ENCODE assay signal across 10 cellular contexts in genomic region chr2:158926478-158926948, GRCh38. TPM values are rescaled to one million over a fixed set of nuclear protein-coding genes. Genes with fewer than 3 reads are reported as not detected.
DNase-seq lines count a peak whose midpoint lies in the region; ATAC-seq and TF ChIP-seq lines count a peak whose summit lies in the region.
"Had no signal": no experiment of that assay in that cellular context is flagged by ENCODE, and none has a peak within 500 bp of the region (broad histone marks: within the 10 kb centered on the region; RNA-seq: fewer than 3 reads in every experiment).

No MANE protein-coding gene starts in this region.

- ATAC-seq in GM19455 (IDR thresholded peaks at IDR 0.05; ENCODE audit: unreplicated experiment): peak; percentile 57
- ATAC-seq in natural killer cell: peak in 2 of 3 donors; percentile 73 to 96
- no peak for ATAC-seq in HG03135 (IDR thresholded peaks at IDR 0.05; ENCODE audit: unreplicated experiment)

- no peaks in the 10 kb centered on the region for H3K36me3 ChIP-seq in brain microvascular endothelial cell (replicated peaks)
- no peaks in the 10 kb centered on the region for H3K36me3 ChIP-seq in Peyer's patch

- H3K27me3 ChIP-seq in brain microvascular endothelial cell (replicated peaks): no peaks in the 10 kb centered on the region
- H3K27me3 ChIP-seq in Peyer's patch: no peaks in the 10 kb centered on the region

- H3K4me1 Mint-ChIP-seq in natural killer cell: peaks cover 10 to 11% of the 10 kb centered on the region in 2 donors
- no peaks in the 10 kb centered on the region for H3K4me1 Mint-ChIP-seq in activated CD4-positive, alpha-beta memory T cell treated with anti-CD3 and anti-CD28 coated beads for 36 hours (ENCODE audit: low read depth)

- H3K4me3 ChIP-seq in brain microvascular endothelial cell (ENCODE audit: low read depth, low read length) (peak overlapping the region; percentile 21), Peyer's patch (no peak overlapping the region)

- intact Hi-C loops in natural killer cell (cut with micrococcal nuclease): no loop called here
- intact Hi-C loops in activated CD4-positive, alpha-beta memory T cell treated with anti-CD3 and anti-CD28 coated beads for 36 hours (cut with micrococcal nuclease): no loop called here

- H3K27ac Mint-ChIP-seq in natural killer cell: no peak overlapping the region
- H3K27ac Mint-ChIP-seq in activated CD4-positive, alpha-beta memory T cell treated with anti-CD3 and anti-CD28 coated beads for 36 hours: no peak overlapping the region

- DNase-seq in LHCN-M2 (ENCODE audit: low read depth): peak; percentile 87
- DNase-seq in brain microvascular endothelial cell: peak; percentile 84
- no peak for DNase-seq in natural killer cell
- DNase-seq in activated CD8-positive, alpha-beta memory T cell treated with anti-CD3 and anti-CD28 coated beads, Interleukin-2, amount 50 U/mL, for 48 hours: no peak
- no peak for DNase-seq in Peyer's patch
- no peak for DNase-seq in activated CD4-positive, alpha-beta memory T cell treated with anti-CD3 and anti-CD28 coated beads for 36 hours
- DNase-seq: aorta, hypothalamus had no signal

- peak overlapping the region; percentile 83 for H3K4me3 Mint-ChIP-seq in natural killer cell
- no peak overlapping the region for H3K4me3 Mint-ChIP-seq in activated CD4-positive, alpha-beta memory T cell treated with anti-CD3 and anti-CD28 coated beads for 36 hours

- no peak for TF ChIP-seq CTCF in brain microvascular endothelial cell (IDR thresholded peaks at IDR 0.05; ENCODE audit: low read depth, low read length, missing control alignments)
- no peak for TF ChIP-seq CTCF in natural killer cell (IDR thresholded peaks at IDR 0.05)
- TF ChIP-seq CTCF in Peyer's patch (IDR thresholded peaks at IDR 0.05): no peak

- H3K9me3 ChIP-seq in Peyer's patch: no peaks in the 10 kb centered on the region

- no peaks in the 10 kb centered on the region for H3K4me1 ChIP-seq in Peyer's patch

- no peaks in the 10 kb centered on the region for H3K36me3 Mint-ChIP-seq in natural killer cell
- no peaks in the 10 kb centered on the region for H3K36me3 Mint-ChIP-seq in activated CD4-positive, alpha-beta memory T cell treated with anti-CD3 and anti-CD28 coated beads for 36 hours

- CTCF ChIA-PET in activated CD4-positive, alpha-beta memory T cell treated with anti-CD3 and anti-CD28 coated beads for 36 hours (lab: Charles Lee): no interaction called here

- H3K27me3 Mint-ChIP-seq in natural killer cell (ENCODE audit: low read depth in 2 of 2): peaks cover 29 to 59% of the 10 kb centered on the region in 2 donors
- peaks cover under 1% of the 10 kb centered on the region for H3K27me3 Mint-ChIP-seq in activated CD4-positive, alpha-beta memory T cell treated with anti-CD3 and anti-CD28 coated beads for 36 hours

- no peak for TF ChIP-seq POLR2A in Peyer's patch (IDR thresholded peaks at IDR 0.05)

- H3K27ac ChIP-seq in brain microvascular endothelial cell: peak overlapping the region; percentile 64
- H3K27ac ChIP-seq in Peyer's patch: no peak overlapping the region

- POLR2A ChIA-PET in activated CD4-positive, alpha-beta memory T cell treated with anti-CD3 and anti-CD28 coated beads for 36 hours (lab: Charles Lee): no interaction called here

- in situ Hi-C loops in brain microvascular endothelial cell (cut with HindIII; ENCODE audit: low pct_ligation_motif_present, low sequenced_read_pairs): no loop called here

- H3K9me3 Mint-ChIP-seq in natural killer cell: no peaks in the 10 kb centered on the region
- H3K9me3 Mint-ChIP-seq in activated CD4-positive, alpha-beta memory T cell treated with anti-CD3 and anti-CD28 coated beads for 36 hours: peaks cover 2% of the 10 kb centered on the region

RNA-seq across cellular contexts. Expression of gene TANC1, which starts 41.9 kb away (rescaled TPM):
- total RNA-seq in LHCN-M2 (2014; rRNA removed): 9.3 and 12.4 TPM in 2 replicates
- 7.0 TPM for polyA plus RNA-seq in LHCN-M2 (2012)
- 1 to 10 TPM in 2 of 3 donors, under 1 TPM in 1; 0.82 to 4.2 (median 1.1) TPM for total RNA-seq in natural killer cell
- 10 to 100 TPM; 27.1 to 57.4 (median 55.1) TPM for total RNA-seq in Peyer's patch
- under 1 TPM; 0.63 to 0.86 TPM for total RNA-seq in activated CD4-positive, alpha-beta memory T cell treated with anti-CD3 and anti-CD28 coated beads for 36 hours

Comparison
In these comparisons a context has a peak if more than half of its experiments do, and no peak if none do; other contexts are left out.
1. DNase-seq: peak in LHCN-M2 (single experiment) and brain microvascular endothelial cell (single experiment); none in natural killer cell (single experiment), activated CD8-positive, alpha-beta memory T cell treated with anti-CD3 and anti-CD28 coated beads, Interleukin-2, amount 50 U/mL, for 48 hours (single experiment), Peyer's patch (0 of 3) and activated CD4-positive, alpha-beta memory T cell treated with anti-CD3 and anti-CD28 coated beads for 36 hours (single experiment).